In genomic region chr13:64538711-64539110, GRCh38 we compare ENCODE assay signal across 21 cellular contexts.
"Had no signal": no experiment of that assay in that cellular context is flagged by ENCODE, and none has a peak within 500 bp of the region (broad histone marks: within the 10 kb centered on the region; RNA-seq: fewer than 3 reads in every experiment).

No MANE protein-coding gene starts in this region.

- H3K36me3 ChIP-seq: adrenal gland, esophagus muscularis mucosa, heart right ventricle, neutrophil, pancreas, right atrium auricular region, tibial artery had no signal

- H3K4me3 ChIP-seq: adrenal gland, esophagus muscularis mucosa, heart right ventricle, pancreas, psoas muscle, right atrium auricular region, tibial artery had no signal

- H3K9me3 ChIP-seq: adrenal gland, esophagus muscularis mucosa, heart right ventricle, neutrophil, psoas muscle, right atrium auricular region, tibial artery had no signal

- H3K36me3 Mint-ChIP-seq: activated naive CD4-positive, alpha-beta T cell treated with anti-CD3 and anti-CD28 coated beads, Interleukin-2, amount 50 U/mL, for 72 hours; memory B cell had no signal

- H3K27me3 Mint-ChIP-seq: central memory CD8-positive, alpha-beta T cell; memory B cell had no signal

- H3K4me3 Mint-ChIP-seq: activated CD8-positive, alpha-beta T cell treated with anti-CD3 and anti-CD28 coated beads, Interleukin-2, amount 10 ng/mL, durations not matched to agents 7 days and 5 days; activated T-helper 1 cell treated with anti-CD3 and anti-CD28 coated beads, Interleukin-12 subunit alpha, Interleukin-12 subunit beta, Interleukin-2, Interleukin-4 antibody, amounts not matched to agents 30 ng/mL and 10 ng/mL and 1 ng/mL, durations not matched to agents 14 hours and 24 hours and 36 hours; central memory CD8-positive, alpha-beta T cell; memory B cell; nephron had no signal

- DNase-seq: activated CD4-positive, alpha-beta T cell treated with anti-CD3 and anti-CD28 coated beads for 1 hour; activated CD4-positive, alpha-beta T cell treated with anti-CD3 and anti-CD28 coated beads, Interleukin-2, amount 50 U/mL, for 1 hour; activated CD8-positive, alpha-beta T cell treated with anti-CD3 and anti-CD28 coated beads, Interleukin-2, amount 10 ng/mL, durations not matched to agents 7 days and 5 days; activated gamma-delta T cell; adrenal gland; effector memory CD4-positive, alpha-beta T cell; heart right ventricle; left colon; pancreas; psoas muscle; stimulated activated CD4-positive, alpha-beta T cell treated with anti-CD3 and anti-CD28 coated beads, Interleukin-4, amount 100 ng/mL, for 24 hours; stimulated activated naive CD8-positive, alpha-beta T cell treated with anti-CD3 and anti-CD28 coated beads, Interleukin-15, Interleukin-2, amounts not matched to agents 100 U/mL and 50 U/mL, for 24 hours; tibial artery had no signal

- H3K4me1 Mint-ChIP-seq: central memory CD8-positive, alpha-beta T cell; memory B cell; nephron had no signal

- H3K27me3 ChIP-seq: adrenal gland, esophagus muscularis mucosa, heart right ventricle, neutrophil, pancreas, right atrium auricular region, tibial artery had no signal

- H3K27ac Mint-ChIP-seq: activated CD8-positive, alpha-beta T cell treated with anti-CD3 and anti-CD28 coated beads, Interleukin-2, amount 10 ng/mL, durations not matched to agents 7 days and 5 days; activated naive CD4-positive, alpha-beta T cell treated with anti-CD3 and anti-CD28 coated beads, Interleukin-2, amount 50 U/mL, for 72 hours; activated T-helper 1 cell treated with anti-CD3 and anti-CD28 coated beads, Interleukin-12 subunit alpha, Interleukin-12 subunit beta, Interleukin-2, Interleukin-4 antibody, amounts not matched to agents 30 ng/mL and 10 ng/mL and 1 ng/mL, durations not matched to agents 14 hours and 24 hours and 36 hours; memory B cell; nephron had no signal

- H3K27ac ChIP-seq: adrenal gland, esophagus muscularis mucosa, heart right ventricle, neutrophil, pancreas, psoas muscle, right atrium auricular region, tibial artery had no signal

- H3K9me3 Mint-ChIP-seq: nephron had no signal

- H3K4me1 ChIP-seq: adrenal gland, esophagus muscularis mucosa, heart right ventricle, pancreas, psoas muscle, right atrium auricular region, tibial artery had no signal

- ATAC-seq: activated CD8-positive, alpha-beta T cell treated with anti-CD3 and anti-CD28 coated beads, Interleukin-2, amount 10 ng/mL, durations not matched to agents 7 days and 5 days; activated naive CD4-positive, alpha-beta T cell treated with anti-CD3 and anti-CD28 coated beads, Interleukin-2, amount 50 U/mL, for 72 hours; heart right ventricle; left colon; pancreas; psoas muscle; stimulated activated naive CD8-positive, alpha-beta T cell treated with anti-CD3 and anti-CD28 coated beads, Interleukin-15, Interleukin-2, amounts not matched to agents 100 U/mL and 50 U/mL, for 24 hours had no signal
